In the genomic region with DNA sequence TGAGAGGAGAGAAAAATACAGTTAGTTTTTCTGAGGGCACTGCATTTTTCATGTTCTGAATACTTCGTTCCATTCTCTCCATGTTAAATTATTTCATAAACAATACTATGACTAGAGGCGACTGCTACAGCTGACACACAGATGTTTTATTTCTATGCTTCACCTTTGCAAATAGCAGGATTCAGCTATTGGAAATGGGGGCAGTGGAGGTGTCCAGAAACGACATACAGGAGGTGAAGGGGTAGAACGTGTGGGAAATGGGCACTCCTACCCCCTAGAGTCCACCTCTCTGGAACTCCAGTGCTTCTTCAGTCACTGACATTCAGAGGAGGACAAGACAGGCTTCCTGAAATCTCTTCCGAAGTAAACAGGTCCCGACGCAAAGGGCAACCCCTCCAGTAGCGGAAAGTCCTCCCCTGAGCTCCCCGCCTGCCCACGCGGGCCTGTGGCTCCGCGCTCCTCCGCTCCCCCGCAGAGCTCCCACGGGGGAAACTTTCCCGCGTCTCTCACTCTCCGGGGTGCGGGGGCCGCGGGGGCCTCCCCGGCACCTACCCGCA, we compare ENCODE assay signal across 1 cellular context.
TF ChIP-seq lines count a peak whose summit lies in the region.

No MANE protein-coding gene starts in this region.

TF ChIP-seq in GM12878, 131 proteins besides CTCF, POLR2A, EP300 and RAD21:
- TF ChIP-seq NR2F1 (conservative IDR thresholded peaks at IDR 0.05) (no peak), ZNF384 (IDR thresholded peaks at IDR 0.05; ENCODE audit: borderline replicate concordance, low read depth, low read length) (no peak), MEF2B (IDR thresholded peaks at IDR 0.05; ENCODE audit: partially characterized antibody, poor library complexity, severe bottlenecking) (peak; percentile 54), STAT1 (conservative IDR thresholded peaks at IDR 0.05) (no peak), MXI1 (IDR thresholded peaks at IDR 0.05; ENCODE audit: low read depth, low read length) (peak; percentile 30; the same call in 1 of the 2 replicates), SPI1 (IDR thresholded peaks at IDR 0.05; ENCODE audit: borderline replicate concordance, insufficient read depth, low read depth, low read length) (no peak), ZBED1 (IDR thresholded peaks at IDR 0.05; ENCODE audit: borderline replicate concordance) (no peak), ZNF207 (IDR thresholded peaks at IDR 0.05; ENCODE audit: borderline replicate concordance) (0 out of 2 replicates have a peak, but pooled peaks have one; percentile 31), EGR1 (IDR thresholded peaks at IDR 0.05; ENCODE audit: borderline replicate concordance in 1 of 2, low read depth in 2 of 2, low read length in 2 of 2) (peak in 1 of 2 experiments; percentile 86; a peak in 2 of 3 replicates), PAX8 (IDR thresholded peaks at IDR 0.05) (0 out of 2 replicates have a peak, but pooled peaks have one; percentile 33), CEBPB (IDR thresholded peaks at IDR 0.05; ENCODE audit: borderline replicate concordance in 1 of 2, low read depth in 2 of 2, low read length in 2 of 2) (0 out of 4 replicates have a peak, but pooled peaks of 1 of the 2 experiments have one; percentile 1), IKZF2 (IDR thresholded peaks at IDR 0.05) (peak in 1 of 2 experiments; percentile 33; a peak in 2 of 4 replicates), RB1 (IDR thresholded peaks at IDR 0.05; ENCODE audit: borderline replicate concordance) (no peak), GATAD2B (conservative IDR thresholded peaks at IDR 0.05; ENCODE audit: low read depth) (peak; percentile 85), MEF2A (IDR thresholded peaks at IDR 0.05; ENCODE audit: insufficient read depth, low read depth, low read length) (no peak), ASH2L (IDR thresholded peaks at IDR 0.05; ENCODE audit: borderline replicate concordance, low read depth) (peak; percentile 94; the same call in 1 of the 2 replicates), MTA3 (IDR thresholded peaks at IDR 0.05; ENCODE audit: borderline replicate concordance, low read length) (no peak), RUNX3 (IDR thresholded peaks at IDR 0.05; ENCODE audit: low read length) (peak; percentile 49), BACH1 (IDR thresholded peaks at IDR 0.05; ENCODE audit: borderline replicate concordance) (peak; percentile 55; the same call in 1 of the 2 replicates), EED (IDR thresholded peaks at IDR 0.05; ENCODE audit: low read depth) (peak; percentile 38; the same call in 1 of the 2 replicates)
- TF ChIP-seq, protein P1, sequence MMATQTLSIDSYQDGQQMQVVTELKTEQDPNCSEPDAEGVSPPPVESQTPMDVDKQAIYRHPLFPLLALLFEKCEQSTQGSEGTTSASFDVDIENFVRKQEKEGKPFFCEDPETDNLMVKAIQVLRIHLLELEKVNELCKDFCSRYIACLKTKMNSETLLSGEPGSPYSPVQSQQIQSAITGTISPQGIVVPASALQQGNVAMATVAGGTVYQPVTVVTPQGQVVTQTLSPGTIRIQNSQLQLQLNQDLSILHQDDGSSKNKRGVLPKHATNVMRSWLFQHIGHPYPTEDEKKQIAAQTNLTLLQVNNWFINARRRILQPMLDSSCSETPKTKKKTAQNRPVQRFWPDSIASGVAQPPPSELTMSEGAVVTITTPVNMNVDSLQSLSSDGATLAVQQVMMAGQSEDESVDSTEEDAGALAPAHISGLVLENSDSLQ (IDR thresholded peaks at IDR 0.05) = no peak
- TF ChIP-seq, protein P2, sequence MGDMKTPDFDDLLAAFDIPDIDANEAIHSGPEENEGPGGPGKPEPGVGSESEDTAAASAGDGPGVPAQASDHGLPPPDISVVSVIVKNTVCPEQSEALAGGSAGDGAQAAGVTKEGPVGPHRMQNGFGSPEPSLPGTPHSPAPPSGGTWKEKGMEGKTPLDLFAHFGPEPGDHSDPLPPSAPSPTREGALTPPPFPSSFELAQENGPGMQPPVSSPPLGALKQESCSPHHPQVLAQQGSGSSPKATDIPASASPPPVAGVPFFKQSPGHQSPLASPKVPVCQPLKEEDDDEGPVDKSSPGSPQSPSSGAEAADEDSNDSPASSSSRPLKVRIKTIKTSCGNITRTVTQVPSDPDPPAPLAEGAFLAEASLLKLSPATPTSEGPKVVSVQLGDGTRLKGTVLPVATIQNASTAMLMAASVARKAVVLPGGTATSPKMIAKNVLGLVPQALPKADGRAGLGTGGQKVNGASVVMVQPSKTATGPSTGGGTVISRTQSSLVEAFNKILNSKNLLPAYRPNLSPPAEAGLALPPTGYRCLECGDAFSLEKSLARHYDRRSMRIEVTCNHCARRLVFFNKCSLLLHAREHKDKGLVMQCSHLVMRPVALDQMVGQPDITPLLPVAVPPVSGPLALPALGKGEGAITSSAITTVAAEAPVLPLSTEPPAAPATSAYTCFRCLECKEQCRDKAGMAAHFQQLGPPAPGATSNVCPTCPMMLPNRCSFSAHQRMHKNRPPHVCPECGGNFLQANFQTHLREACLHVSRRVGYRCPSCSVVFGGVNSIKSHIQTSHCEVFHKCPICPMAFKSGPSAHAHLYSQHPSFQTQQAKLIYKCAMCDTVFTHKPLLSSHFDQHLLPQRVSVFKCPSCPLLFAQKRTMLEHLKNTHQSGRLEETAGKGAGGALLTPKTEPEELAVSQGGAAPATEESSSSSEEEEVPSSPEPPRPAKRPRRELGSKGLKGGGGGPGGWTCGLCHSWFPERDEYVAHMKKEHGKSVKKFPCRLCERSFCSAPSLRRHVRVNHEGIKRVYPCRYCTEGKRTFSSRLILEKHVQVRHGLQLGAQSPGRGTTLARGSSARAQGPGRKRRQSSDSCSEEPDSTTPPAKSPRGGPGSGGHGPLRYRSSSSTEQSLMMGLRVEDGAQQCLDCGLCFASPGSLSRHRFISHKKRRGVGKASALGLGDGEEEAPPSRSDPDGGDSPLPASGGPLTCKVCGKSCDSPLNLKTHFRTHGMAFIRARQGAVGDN (IDR thresholded peaks at IDR 0.05) = no peak
